Comparison of ENCODE assay signal across 17 cellular contexts in genomic region chr5:79720096-79720495, GRCh38. TPM values are rescaled to one million over a fixed set of nuclear protein-coding genes. Genes with fewer than 3 reads are reported as not detected.
DNase-seq lines count a peak whose midpoint lies in the region; TF ChIP-seq lines count a peak whose summit lies in the region.
"Had no signal": no experiment of that assay in that cellular context is flagged by ENCODE, and none has a peak within 500 bp of the region (broad histone marks: within the 10 kb centered on the region; RNA-seq: fewer than 3 reads in every experiment).

No MANE protein-coding gene starts in this region.

- peaks cover 1% of the 10 kb centered on the region for H3K36me3 Mint-ChIP-seq in activated T-helper 1 cell treated with anti-CD3 and anti-CD28 coated beads, Interleukin-12 subunit alpha, Interleukin-12 subunit beta, Interleukin-2, Interleukin-4 antibody, amounts not matched to agents 30 ng/mL and 10 ng/mL and 1 ng/mL, durations not matched to agents 14 hours and 24 hours and 36 hours (ENCODE audit: low read depth)
- H3K36me3 Mint-ChIP-seq: CD4-positive, CD25-positive, alpha-beta regulatory T cell had no signal

- H3K4me1 Mint-ChIP-seq in activated T-helper 1 cell treated with anti-CD3 and anti-CD28 coated beads, Interleukin-12 subunit alpha, Interleukin-12 subunit beta, Interleukin-2, Interleukin-4 antibody, amounts not matched to agents 30 ng/mL and 10 ng/mL and 1 ng/mL, durations not matched to agents 14 hours and 24 hours and 36 hours (ENCODE audit: low read depth), result no peaks in the 10 kb centered on the region
- H3K4me1 Mint-ChIP-seq: CD4-positive, CD25-positive, alpha-beta regulatory T cell had no signal

- no peaks in the 10 kb centered on the region for H3K9me2 ChIP-seq in GM23248 (ENCODE audit: insufficient read depth)

- H3K9ac ChIP-seq in GM23248 (no peak overlapping the region), adipocyte (ENCODE audit: low read length) (no peak overlapping the region)
- H3K9ac ChIP-seq: KMS-11 had no signal

- TF ChIP-seq CTCF in HEK293 (tag by site-specific recombination; IDR thresholded peaks at IDR 0.05), result no peak
- no peak for TF ChIP-seq CTCF in Peyer's patch (IDR thresholded peaks at IDR 0.05)

- H3K27me3 ChIP-seq in GM23248 (replicated peaks; ENCODE audit: insufficient read depth) (no peaks in the 10 kb centered on the region), adipocyte (replicated peaks; ENCODE audit: control insufficient read depth, insufficient read depth, low read length) (no peaks in the 10 kb centered on the region), Peyer's patch (no peaks in the 10 kb centered on the region)

- no peaks in the 10 kb centered on the region for H4K20me1 ChIP-seq in GM23248 (ENCODE audit: insufficient read depth)

- POLR2A ChIA-PET in HEK293 (lab: Yijun Ruan, JAX), result no interaction called here

- H3K9me3 ChIP-seq in GM23248 (ENCODE audit: low read depth) (peaks cover 3% of the 10 kb centered on the region), HEK293 (ENCODE audit: control insufficient read depth, insufficient read depth, low read depth, low read length) (no peaks in the 10 kb centered on the region), adipocyte (ENCODE audit: control insufficient read depth, low read length) (peaks cover 26% of the 10 kb centered on the region), Peyer's patch (peaks cover 0 to 16% (median 0%) of the 10 kb centered on the region in 4 donors)

- no peak overlapping the region for H3K4me2 ChIP-seq in GM23248 (ENCODE audit: unreplicated experiment)
- H3K4me2 ChIP-seq: KMS-11 had no signal

- H3K79me2 ChIP-seq in GM23248 (ENCODE audit: insufficient read depth), result no peaks in the 10 kb centered on the region

- peaks cover 23% of the 10 kb centered on the region for H3K9me3 Mint-ChIP-seq in activated T-helper 1 cell treated with anti-CD3 and anti-CD28 coated beads, Interleukin-12 subunit alpha, Interleukin-12 subunit beta, Interleukin-2, Interleukin-4 antibody, amounts not matched to agents 30 ng/mL and 10 ng/mL and 1 ng/mL, durations not matched to agents 14 hours and 24 hours and 36 hours

- H3K4me3 ChIP-seq in GM23248 (no peak overlapping the region), HEK293 (ENCODE audit: low read depth, low read length) (no peak overlapping the region), adipocyte (ENCODE audit: low read length) (peak overlapping the region; percentile 26), Peyer's patch (no peak overlapping the region)
- H3K4me3 ChIP-seq: HAP-1 had no signal

- no peaks in the 10 kb centered on the region for H3F3A ChIP-seq in GM23248 (ENCODE audit: insufficient read depth)

- H3K4me1 ChIP-seq in GM23248 (ENCODE audit: insufficient read depth) (0 out of 2 replicates have a peak, but pooled peaks cover 5% of the 10 kb centered on the region), HEK293 (ENCODE audit: control insufficient read depth, insufficient read depth, low read length) (no peaks in the 10 kb centered on the region), adipocyte (ENCODE audit: control insufficient read depth, insufficient read depth, low read length) (no peaks in the 10 kb centered on the region), Peyer's patch (no peaks in the 10 kb centered on the region)
- H3K4me1 ChIP-seq: BE2C had no signal

- H3K36me3 ChIP-seq in GM23248 (ENCODE audit: low read depth), result no peaks in the 10 kb centered on the region
- H3K36me3 ChIP-seq in HEK293 (ENCODE audit: control insufficient read depth in 2 of 2, insufficient read depth in 1 of 2, low read length in 2 of 2), result no peaks in the 10 kb centered on the region
- H3K36me3 ChIP-seq in adipocyte (ENCODE audit: control insufficient read depth, insufficient read depth, low read length, severe bottlenecking), result no peaks in the 10 kb centered on the region
- H3K36me3 ChIP-seq in Peyer's patch, result no peaks in the 10 kb centered on the region
- H3K36me3 ChIP-seq: BE2C, HAP-1 had no signal

- no peak for TF ChIP-seq POLR2A in erythroblast (IDR thresholded peaks at IDR 0.05; ENCODE audit: low read length)
- no peak for TF ChIP-seq POLR2A in Peyer's patch (IDR thresholded peaks at IDR 0.05)

- H3K27ac ChIP-seq in GM23248 (no peak overlapping the region), HEK293 (ENCODE audit: extremely low read depth, low read depth, low read length) (no peak overlapping the region), Peyer's patch (no peak overlapping the region)
- H3K27ac ChIP-seq: KMS-11 had no signal

- DNase-seq in GM23248, result peak; percentile 5
- no peak for DNase-seq in adipocyte (ENCODE audit: low read depth)
- peak; percentile 3 to 4 for DNase-seq in erythroblast (lab: John Stamatoyannopoulos, UW)
- no peak for DNase-seq in NCI-H1092 (lab: John Stamatoyannopoulos, UW)
- DNase-seq in posterior cingulate gyrus, result no peak
- DNase-seq in activated T-helper 1 cell treated with anti-CD3 and anti-CD28 coated beads, Interleukin-12 subunit alpha, Interleukin-12 subunit beta, Interleukin-2, Interleukin-4 antibody, amounts not matched to agents 30 ng/mL and 10 ng/mL and 1 ng/mL, durations not matched to agents 14 hours and 24 hours and 36 hours (ENCODE audit: low spot score), result no peak
- DNase-seq in Peyer's patch, result no peak
- DNase-seq: ACHN; BE2C; C1 segment of cervical spinal cord; CD4-positive, CD25-positive, alpha-beta regulatory T cell; DMS153; DMS79; GF-D8 had no signal

- no peaks in the 10 kb centered on the region for H3K27me3 Mint-ChIP-seq in activated T-helper 1 cell treated with anti-CD3 and anti-CD28 coated beads, Interleukin-12 subunit alpha, Interleukin-12 subunit beta, Interleukin-2, Interleukin-4 antibody, amounts not matched to agents 30 ng/mL and 10 ng/mL and 1 ng/mL, durations not matched to agents 14 hours and 24 hours and 36 hours (ENCODE audit: insufficient read depth)
- H3K27me3 Mint-ChIP-seq: CD4-positive, CD25-positive, alpha-beta regulatory T cell had no signal

- H2AFZ ChIP-seq in GM23248, result no peak overlapping the region

- intact Hi-C loops in posterior cingulate gyrus (cut with DNase I), result no loop called here
- intact Hi-C loops in activated T-helper 1 cell treated with anti-CD3 and anti-CD28 coated beads, Interleukin-12 subunit alpha, Interleukin-12 subunit beta, Interleukin-2, Interleukin-4 antibody, amounts not matched to agents 30 ng/mL and 10 ng/mL and 1 ng/mL, durations not matched to agents 14 hours and 24 hours and 36 hours (cut with micrococcal nuclease), result no loop called here

- H3K27ac Mint-ChIP-seq in activated T-helper 1 cell treated with anti-CD3 and anti-CD28 coated beads, Interleukin-12 subunit alpha, Interleukin-12 subunit beta, Interleukin-2, Interleukin-4 antibody, amounts not matched to agents 30 ng/mL and 10 ng/mL and 1 ng/mL, durations not matched to agents 14 hours and 24 hours and 36 hours, result no peak overlapping the region
- H3K27ac Mint-ChIP-seq: CD4-positive, CD25-positive, alpha-beta regulatory T cell had no signal

- CTCF ChIA-PET in HEK293 (lab: Yijun Ruan, JAX), result interaction anchor here (1.6 to 2.1 kb wide), 2 partner anchors 17 to 695 kb away, joined by 4 to 11 read pairs; no protein-coding TSS in a partner anchor

- in situ Hi-C loops in GM23248 (cut with MboI), result no loop called here

- H3K4me3 Mint-ChIP-seq in activated T-helper 1 cell treated with anti-CD3 and anti-CD28 coated beads, Interleukin-12 subunit alpha, Interleukin-12 subunit beta, Interleukin-2, Interleukin-4 antibody, amounts not matched to agents 30 ng/mL and 10 ng/mL and 1 ng/mL, durations not matched to agents 14 hours and 24 hours and 36 hours, result no peak overlapping the region
- H3K4me3 Mint-ChIP-seq: CD4-positive, CD25-positive, alpha-beta regulatory T cell had no signal

TF ChIP-seq in HEK293, 187 proteins besides CTCF, POLR2A, EP300 and RAD21 (continues in another document):
- peak; percentile 100 for TF ChIP-seq ZNF558 (tag by site-specific recombination; IDR thresholded peaks at IDR 0.05)
- TF ChIP-seq ZNF18 (tag by site-specific recombination; IDR thresholded peaks at IDR 0.05), result no peak
- TF ChIP-seq ZNF510 (tag by site-specific recombination; IDR thresholded peaks at IDR 0.05; ENCODE audit: insufficient replicate concordance), result peak; percentile 26
- no peak for TF ChIP-seq ZNF114 (tag by site-specific recombination; IDR thresholded peaks at IDR 0.05)
- no peak for TF ChIP-seq ZNF585B (tag by site-specific recombination; IDR thresholded peaks at IDR 0.05)
- TF ChIP-seq HIC1 (tag by site-specific recombination; IDR thresholded peaks at IDR 0.05), result no peak

RNA-seq across cellular contexts. Expression of gene CMYA5, which starts 30.5 kb away (rescaled TPM):
- 0.97 and 1.0 TPM in 2 replicates for total RNA-seq in GM23248 (2014; rRNA removed; shearing (Covaris generic))
- 0.36 and 0.37 TPM in 2 replicates for polyA plus RNA-seq in GM23248 (2016; fragmentation: Nextera tagmentation; extraction: Ambion mirVana)
- total RNA-seq in activated T-helper 1 cell treated with anti-CD3 and anti-CD28 coated beads, Interleukin-12 subunit alpha, Interleukin-12 subunit beta, Interleukin-2, Interleukin-4 antibody, amounts not matched to agents 30 ng/mL and 10 ng/mL and 1 ng/mL, durations not matched to agents 14 hours and 24 hours and 36 hours, result 0.10 and 0.15 TPM in 2 replicates
- 10 to 100 TPM in 1 of 4 donors, 1 to 10 TPM in 3; 1.1 to 15.7 (median 2.5) TPM for total RNA-seq in Peyer's patch

Comparison
In these comparisons a context has a peak if more than half of its experiments do, and no peak if none do; other contexts are left out.
1. DNase-seq: peak in GM23248 (single experiment) and erythroblast (2 of 2); none in adipocyte (single experiment), NCI-H1092 (single experiment), posterior cingulate gyrus (0 of 10), activated T-helper 1 cell treated with anti-CD3 and anti-CD28 coated beads, Interleukin-12 subunit alpha, Interleukin-12 subunit beta, Interleukin-2, Interleukin-4 antibody, amounts not matched to agents 30 ng/mL and 10 ng/mL and 1 ng/mL, durations not matched to agents 14 hours and 24 hours and 36 hours (single experiment) and Peyer's patch (0 of 3).